In the genomic region with DNA sequence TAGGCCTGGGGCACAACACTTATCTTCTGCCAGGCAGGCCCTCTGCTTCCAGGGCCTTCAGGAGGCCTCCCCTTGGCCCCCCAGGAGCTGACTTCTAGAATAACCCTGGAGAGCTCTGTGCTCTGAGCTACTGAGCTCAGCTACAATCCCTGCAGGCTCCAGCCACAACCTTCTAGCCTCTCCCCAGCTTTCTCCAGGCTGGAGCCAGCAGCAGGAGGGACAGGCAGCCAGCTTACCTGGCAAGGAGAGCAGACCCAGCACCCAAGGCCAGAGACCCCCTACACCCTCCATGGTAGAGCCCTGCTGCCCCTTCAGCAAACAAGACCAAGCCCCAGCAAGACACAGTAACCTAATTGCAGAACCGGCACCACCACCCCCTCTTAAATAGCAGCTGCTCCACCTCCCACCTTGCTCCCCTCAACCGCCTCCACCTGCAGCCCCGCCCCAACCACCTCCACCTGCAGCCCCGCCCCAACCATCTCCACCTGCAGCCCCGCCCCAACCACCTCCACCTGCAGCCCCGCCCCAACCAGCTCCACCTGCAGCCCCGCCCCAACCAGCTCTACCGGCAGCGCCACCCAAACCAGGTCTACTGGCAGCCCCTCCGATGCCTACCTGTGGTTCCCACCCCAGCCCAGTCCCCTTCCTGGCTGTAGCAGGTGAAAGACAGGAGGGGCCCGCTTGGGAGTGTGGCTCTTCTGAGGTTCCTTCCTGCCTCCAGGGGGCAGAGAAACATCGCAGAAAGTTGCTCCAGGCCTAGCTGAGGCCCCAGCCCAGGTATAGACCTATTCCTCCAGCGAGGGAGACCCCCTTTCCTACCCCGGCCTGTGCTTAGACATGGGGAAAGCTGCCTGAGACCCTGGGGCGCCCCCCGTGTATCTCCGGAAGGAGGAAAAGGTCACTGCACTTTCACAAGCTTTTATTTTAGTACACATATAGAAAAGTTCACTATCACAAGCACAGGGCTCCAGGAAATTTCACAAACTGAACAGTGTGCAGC, we compare ENCODE assay signal across 8 cellular contexts. TPM values are rescaled to one million over a fixed set of nuclear protein-coding genes. Genes with fewer than 3 reads are reported as not detected.
DNase-seq lines count a peak whose midpoint lies in the region; ATAC-seq, FAIRE-seq and TF ChIP-seq lines count a peak whose summit lies in the region.

Gene ASTL (minus strand): TSS at position 357 of the 1,000 bp plus-strand sequence. CDS start 66 bp downstream, at position 291.

- H3K36me3 ChIP-seq in Peyer's patch (no peaks in the 10 kb centered on the region), small intestine (ENCODE audit: control insufficient read depth in 2 of 2, insufficient read depth in 2 of 2, low read length in 2 of 2) (no peaks in the 10 kb centered on the region)

- H3K36me3 Mint-ChIP-seq in activated naive CD4-positive, alpha-beta T cell treated with anti-CD3 and anti-CD28 coated beads, Interleukin-2, amount 10 ng/mL, durations not matched to agents 7 days and 5 days = peaks cover 6% of the 10 kb centered on the region

- no peaks in the 10 kb centered on the region for H3K9me3 Mint-ChIP-seq in activated naive CD4-positive, alpha-beta T cell treated with anti-CD3 and anti-CD28 coated beads, Interleukin-2, amount 10 ng/mL, durations not matched to agents 7 days and 5 days

- no peaks in the 10 kb centered on the region for H3K9me3 ChIP-seq in Peyer's patch
- H3K9me3 ChIP-seq in small intestine (ENCODE audit: control insufficient read depth, low read depth) = no peaks in the 10 kb centered on the region

- no peak within 1 kb of the TSS for H3K27ac ChIP-seq in Peyer's patch
- H3K27ac ChIP-seq in small intestine (ENCODE audit: low read depth in 1 of 2, low read length in 1 of 2) = no peak within 1 kb of the TSS

- FAIRE-seq in small intestine (lab: Jason Lieb, UNC) = no peak

- peak; percentile 42 to 66 (median 58) for TF ChIP-seq CTCF in Peyer's patch (IDR thresholded peaks at IDR 0.05)

- no peak for TF ChIP-seq POLR2A in Peyer's patch (IDR thresholded peaks at IDR 0.05)

- ATAC-seq in HG02870 (IDR thresholded peaks at IDR 0.05; ENCODE audit: unreplicated experiment) = peak; percentile 34
- peak; percentile 76 for ATAC-seq in left ventricle myocardium superior
- no peak for ATAC-seq in GM21390 (IDR thresholded peaks at IDR 0.05; ENCODE audit: unreplicated experiment)

- H3K4me1 ChIP-seq in Peyer's patch (peaks cover 0 to 3% (median 0%) of the 10 kb centered on the region in 4 donors), small intestine (ENCODE audit: control insufficient read depth in 2 of 2, insufficient read depth in 1 of 2, low read depth in 1 of 2, low read length in 1 of 2) (no peaks in the 10 kb centered on the region)

- intact Hi-C loops in left ventricle myocardium superior (cut with micrococcal nuclease) = loop anchor here (5.0 kb wide), 1 partner anchor 34 kb away; no protein-coding TSS in a partner anchor

- peak; percentile 56 for DNase-seq in EH (ENCODE audit: low read depth)
- peak; percentile 59 to 85 (median 78) for DNase-seq in Peyer's patch
- peak; percentile 79 for DNase-seq in activated naive CD4-positive, alpha-beta T cell treated with anti-CD3 and anti-CD28 coated beads, Interleukin-2, amount 10 ng/mL, durations not matched to agents 7 days and 5 days
- peak; percentile 44 for DNase-seq in left ventricle myocardium superior
- peak; percentile 61 for DNase-seq in small intestine
- DNase-seq in NCI-H446 treated with DMSO at 0.1 percent for 48 hours (lab: John Stamatoyannopoulos, UW) = no peak

- H3K27me3 ChIP-seq in Peyer's patch (no peaks in the 10 kb centered on the region), small intestine (ENCODE audit: control insufficient read depth in 2 of 2, insufficient read depth in 2 of 2, low read length in 2 of 2) (no peaks in the 10 kb centered on the region)

- H3K4me1 Mint-ChIP-seq in activated naive CD4-positive, alpha-beta T cell treated with anti-CD3 and anti-CD28 coated beads, Interleukin-2, amount 10 ng/mL, durations not matched to agents 7 days and 5 days = peaks cover 19% of the 10 kb centered on the region

- CTCF ChIA-PET in activated naive CD4-positive, alpha-beta T cell treated with anti-CD3 and anti-CD28 coated beads, Interleukin-2, amount 10 ng/mL, durations not matched to agents 7 days and 5 days (lab: Charles Lee) = interaction anchor here (0.7 to 18.7 kb wide), 33 partner anchors 8 to 390 kb away, joined by 3 to 507 read pairs (median 4); partner anchors contain the start of genes ADRA2B and STARD7

- H3K4me3 Mint-ChIP-seq in activated naive CD4-positive, alpha-beta T cell treated with anti-CD3 and anti-CD28 coated beads, Interleukin-2, amount 10 ng/mL, durations not matched to agents 7 days and 5 days = no peak within 1 kb of the TSS

- H3K4me3 ChIP-seq in Peyer's patch = peak within 1 kb of the TSS in 1 of 4 donors; percentile 13
- H3K4me3 ChIP-seq in small intestine (ENCODE audit: low read depth in 1 of 2, low read length in 2 of 2) = no peak within 1 kb of the TSS

- peaks cover 5% of the 10 kb centered on the region for H3K27me3 Mint-ChIP-seq in activated naive CD4-positive, alpha-beta T cell treated with anti-CD3 and anti-CD28 coated beads, Interleukin-2, amount 10 ng/mL, durations not matched to agents 7 days and 5 days

- no peak within 1 kb of the TSS for H3K27ac Mint-ChIP-seq in activated naive CD4-positive, alpha-beta T cell treated with anti-CD3 and anti-CD28 coated beads, Interleukin-2, amount 10 ng/mL, durations not matched to agents 7 days and 5 days

- 4 to 17% (median 8%) methylated on average over 15 to 17 of the region's 17 CpGs for WGBS in small intestine, 3 donors

RNA-seq across cellular contexts. Expression of gene ASTL, which starts in this region (rescaled TPM):
- total RNA-seq in Peyer's patch (not detected), left ventricle myocardium superior (not detected)
- polyA plus RNA-seq in small intestine = not detected

Comparison
In these comparisons a context has a peak if more than half of its experiments do, and no peak if none do; other contexts are left out.
1. Peak in DNase-seq in Peyer's patch; RNA of the gene not detected or under 1 TPM.
2. Peak in DNase-seq and ATAC-seq in left ventricle myocardium superior; RNA of the gene not detected or under 1 TPM.
3. Peak in DNase-seq in small intestine; RNA of the gene not detected or under 1 TPM.